Comparison of ENCODE assay signal across 17 cellular contexts in the genomic region with DNA sequence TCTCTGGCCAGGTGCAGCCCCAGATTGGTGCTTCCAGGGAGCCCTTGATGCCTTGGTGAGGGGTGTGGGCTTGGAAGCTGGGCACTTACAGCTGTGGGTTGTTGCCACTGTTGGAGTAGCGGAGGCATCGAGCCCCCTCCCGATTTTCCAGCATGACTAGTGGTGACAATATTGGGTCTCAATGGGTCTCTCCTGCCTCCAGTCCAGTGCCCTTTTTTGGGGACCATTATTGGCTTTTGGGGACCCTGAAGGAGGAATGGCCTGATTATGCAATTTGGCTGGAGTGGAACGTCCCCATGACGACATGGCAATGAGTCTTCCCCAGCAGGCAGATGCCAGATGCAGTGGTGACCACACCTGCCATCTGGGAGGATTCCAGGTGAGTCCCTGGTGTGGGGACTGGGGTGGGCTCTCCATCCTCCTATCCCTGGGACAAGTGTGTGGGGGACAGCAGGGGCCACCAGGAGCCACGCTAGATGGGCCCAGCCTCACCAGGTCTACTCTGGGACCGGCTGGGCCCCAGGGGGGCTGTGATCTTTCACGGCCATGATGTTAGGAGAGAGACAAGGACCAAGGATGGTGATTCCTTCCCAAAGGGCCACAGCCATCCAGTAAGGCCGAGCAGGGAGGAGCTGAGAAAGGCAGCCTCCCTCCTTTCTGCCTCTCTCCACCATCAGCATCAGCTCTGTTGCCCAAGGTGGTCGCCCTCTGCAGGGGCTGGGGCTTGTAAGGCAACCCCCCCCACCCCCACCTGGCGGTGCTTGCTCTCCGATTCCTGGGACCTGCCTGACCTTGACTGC.
DNase-seq lines count a peak whose midpoint lies in the region; ATAC-seq and TF ChIP-seq lines count a peak whose summit lies in the region.
"Had no signal": no experiment of that assay in that cellular context is flagged by ENCODE, and none has a peak within 500 bp of the region (broad histone marks: within the 10 kb centered on the region; RNA-seq: fewer than 3 reads in every experiment).

No MANE protein-coding gene starts in this region.

- H3F3A ChIP-seq in SK-N-SH (replicated peaks; ENCODE audit: insufficient read depth): no peaks in the 10 kb centered on the region

- intact Hi-C loops in left cardiac atrium (cut with DNase I) (loop anchor here in 1 of 2 donors (10.0 kb wide), 1 partner anchor 80 kb away; no protein-coding TSS in a partner anchor), sciatic nerve (cut with DNase I) (no loop called here)

- no peaks in the 10 kb centered on the region for H3K4me1 ChIP-seq in SK-N-SH (ENCODE audit: control insufficient read depth in 1 of 2, insufficient read depth in 2 of 2, low read depth in 1 of 2, low read length in 1 of 2)

- no peak overlapping the region for H3K4me3 ChIP-seq in SK-N-SH (ENCODE audit: low read depth in 2 of 2, low read length in 1 of 2)
- H3K4me3 ChIP-seq: GM23248, ovary, thoracic aorta had no signal

- CTCF ChIA-PET in SK-N-SH (lab: Yijun Ruan, JAX): interaction anchor here (3.5 kb wide), 1 partner anchor 12 kb away, joined by 14 read pairs; no protein-coding TSS in a partner anchor
- CTCF ChIA-PET in activated CD8-positive, alpha-beta memory T cell treated with anti-CD3 and anti-CD28 coated beads, Interleukin-2, amount 10 ng/mL, durations not matched to agents 7 days and 5 days (lab: Charles Lee): no interaction called here

- POLR2A ChIA-PET in SK-N-SH (lab: Yijun Ruan, JAX): no interaction called here

- no peak overlapping the region for H2AFZ ChIP-seq in SK-N-SH (ENCODE audit: low read depth)
- H2AFZ ChIP-seq: GM23248 had no signal

- ATAC-seq in SK-N-SH treated with all-trans-retinoic acid at 6 μM for 48 hours (no peak), left cardiac atrium (no peak), sciatic nerve (no peak)
- ATAC-seq in activated CD8-positive, alpha-beta memory T cell treated with anti-CD3 and anti-CD28 coated beads, Interleukin-2, amount 10 ng/mL, durations not matched to agents 7 days and 5 days: no peak
- ATAC-seq: activated naive CD4-positive, alpha-beta T cell treated with anti-CD3 and anti-CD28 coated beads, Interleukin-2, amount 50 U/mL, for 72 hours had no signal

- no peak overlapping the region for H3K9ac ChIP-seq in SK-N-SH
- H3K9ac ChIP-seq: GM23248 had no signal

- H3K27me3 Mint-ChIP-seq in activated CD8-positive, alpha-beta memory T cell treated with anti-CD3 and anti-CD28 coated beads, Interleukin-2, amount 10 ng/mL, durations not matched to agents 7 days and 5 days: no peaks in the 10 kb centered on the region

- peaks cover 26% of the 10 kb centered on the region for H3K27me3 ChIP-seq in SK-N-SH (ENCODE audit: insufficient read depth)
- H3K27me3 ChIP-seq: ovary had no signal

- no peaks in the 10 kb centered on the region for H4K20me1 ChIP-seq in SK-N-SH (ENCODE audit: insufficient read depth)

- no peaks in the 10 kb centered on the region for H3K79me2 ChIP-seq in SK-N-SH (ENCODE audit: insufficient read depth)

- H3K4me2 ChIP-seq in SK-N-SH: no peak overlapping the region

- TF ChIP-seq CTCF in SK-N-SH (IDR thresholded peaks at IDR 0.05) (no peak), GM20000 (IDR thresholded peaks at IDR 0.05; ENCODE audit: extremely low read depth, missing control alignments) (no peak)

- H3K9me3 ChIP-seq in SK-N-SH: no peaks in the 10 kb centered on the region

- no peak for TF ChIP-seq RAD21 in SK-N-SH (IDR thresholded peaks at IDR 0.05; ENCODE audit: low read length)

- 4% methylated on average over 12 of the region's 12 CpGs for WGBS in SK-N-SH (ENCODE audit: low lambda C conversion rate)

- no peaks in the 10 kb centered on the region for H3K9me3 Mint-ChIP-seq in activated CD8-positive, alpha-beta memory T cell treated with anti-CD3 and anti-CD28 coated beads, Interleukin-2, amount 10 ng/mL, durations not matched to agents 7 days and 5 days (ENCODE audit: low read depth)
- H3K9me3 Mint-ChIP-seq: activated naive CD4-positive, alpha-beta T cell treated with anti-CD3 and anti-CD28 coated beads, Interleukin-2, amount 50 U/mL, for 72 hours; CD4-positive, alpha-beta memory T cell had no signal

- TF ChIP-seq EP300 in SK-N-SH (IDR thresholded peaks at IDR 0.05; ENCODE audit: borderline replicate concordance in 1 of 2, low read depth in 1 of 2, low read length in 1 of 2): no peak

- no peak overlapping the region for H3K27ac ChIP-seq in SK-N-SH (ENCODE audit: low read depth in 2 of 2, low read length in 1 of 2)
- H3K27ac ChIP-seq: 22Rv1, GM23248, ovary, thoracic aorta had no signal

- DNase-seq in SK-N-SH: peak; percentile 26
- peak; percentile 61 for DNase-seq in GM20000 (ENCODE audit: low spot score)
- peak; percentile 23 for DNase-seq in left cardiac atrium
- peak; percentile 49 for DNase-seq in sciatic nerve (ENCODE audit: low spot score)
- no peak for DNase-seq in effector CD4-positive, alpha-beta T cell
- no peak for DNase-seq in NCI-H2081 treated with DMSO at 0.1 percent for 48 hours (lab: John Stamatoyannopoulos, UW)
- DNase-seq in activated CD8-positive, alpha-beta memory T cell treated with anti-CD3 and anti-CD28 coated beads, Interleukin-2, amount 10 ng/mL, durations not matched to agents 7 days and 5 days: no peak
- DNase-seq: central memory CD4-positive, alpha-beta T cell; GM23248; NCI-H1092 treated with DMSO at 0.1 percent for 48 hours; NCI-H446 treated with DMSO at 0.1 percent for 48 hours had no signal

- no peaks in the 10 kb centered on the region for H3K36me3 ChIP-seq in SK-N-SH (replicated peaks in 1 of 2; ENCODE audit: control insufficient read depth in 1 of 2, insufficient read depth in 2 of 2, low read length in 1 of 2)
- H3K36me3 ChIP-seq: ovary, thoracic aorta had no signal

- no peaks in the 10 kb centered on the region for H3K4me1 Mint-ChIP-seq in activated CD8-positive, alpha-beta memory T cell treated with anti-CD3 and anti-CD28 coated beads, Interleukin-2, amount 10 ng/mL, durations not matched to agents 7 days and 5 days
- H3K4me1 Mint-ChIP-seq: CD4-positive, alpha-beta memory T cell had no signal

- no peaks in the 10 kb centered on the region for H3K9me2 ChIP-seq in SK-N-SH

- no peak overlapping the region for H3K4me3 Mint-ChIP-seq in activated CD8-positive, alpha-beta memory T cell treated with anti-CD3 and anti-CD28 coated beads, Interleukin-2, amount 10 ng/mL, durations not matched to agents 7 days and 5 days
- H3K4me3 Mint-ChIP-seq: CD4-positive, alpha-beta memory T cell had no signal

- no peaks in the 10 kb centered on the region for H3K36me3 Mint-ChIP-seq in activated CD8-positive, alpha-beta memory T cell treated with anti-CD3 and anti-CD28 coated beads, Interleukin-2, amount 10 ng/mL, durations not matched to agents 7 days and 5 days
- H3K36me3 Mint-ChIP-seq: activated naive CD4-positive, alpha-beta T cell treated with anti-CD3 and anti-CD28 coated beads, Interleukin-2, amount 50 U/mL, for 72 hours; CD4-positive, alpha-beta memory T cell had no signal

- H3K27ac Mint-ChIP-seq in activated CD8-positive, alpha-beta memory T cell treated with anti-CD3 and anti-CD28 coated beads, Interleukin-2, amount 10 ng/mL, durations not matched to agents 7 days and 5 days: no peak overlapping the region
- H3K27ac Mint-ChIP-seq: activated naive CD4-positive, alpha-beta T cell treated with anti-CD3 and anti-CD28 coated beads, Interleukin-2, amount 50 U/mL, for 72 hours; CD4-positive, alpha-beta memory T cell had no signal

TF ChIP-seq in SK-N-SH, 30 proteins besides CTCF, POLR2A, EP300 and RAD21 (continues in another document):
- TF ChIP-seq TCF12 (IDR thresholded peaks at IDR 0.05) (no peak), MXI1 (IDR thresholded peaks at IDR 0.05; ENCODE audit: low read depth, low read length) (no peak)

TF ChIP-seq in SK-N-SH treated with all-trans-retinoic acid at 6 μM for 48 hours, 23 proteins besides CTCF, POLR2A, EP300 and RAD21 (continues in another document):
- TF ChIP-seq ARNTL (CRISPR knock-in tag; IDR thresholded peaks at IDR 0.05; ENCODE audit: borderline replicate concordance, low read depth) (no peak), ZFP3 (CRISPR knock-in tag; IDR thresholded peaks at IDR 0.05) (no peak), ZNF565 (CRISPR knock-in tag; conservative IDR thresholded peaks at IDR 0.05; ENCODE audit: low read depth) (no peak), ZNF8 (CRISPR knock-in tag; IDR thresholded peaks at IDR 0.05) (no peak), BACH2 (CRISPR knock-in tag; IDR thresholded peaks at IDR 0.05; ENCODE audit: borderline replicate concordance) (no peak), GLIS3 (CRISPR knock-in tag; IDR thresholded peaks at IDR 0.05) (no peak), RARB (CRISPR knock-in tag; IDR thresholded peaks at IDR 0.05) (no peak)
- TF ChIP-seq, protein P1, sequence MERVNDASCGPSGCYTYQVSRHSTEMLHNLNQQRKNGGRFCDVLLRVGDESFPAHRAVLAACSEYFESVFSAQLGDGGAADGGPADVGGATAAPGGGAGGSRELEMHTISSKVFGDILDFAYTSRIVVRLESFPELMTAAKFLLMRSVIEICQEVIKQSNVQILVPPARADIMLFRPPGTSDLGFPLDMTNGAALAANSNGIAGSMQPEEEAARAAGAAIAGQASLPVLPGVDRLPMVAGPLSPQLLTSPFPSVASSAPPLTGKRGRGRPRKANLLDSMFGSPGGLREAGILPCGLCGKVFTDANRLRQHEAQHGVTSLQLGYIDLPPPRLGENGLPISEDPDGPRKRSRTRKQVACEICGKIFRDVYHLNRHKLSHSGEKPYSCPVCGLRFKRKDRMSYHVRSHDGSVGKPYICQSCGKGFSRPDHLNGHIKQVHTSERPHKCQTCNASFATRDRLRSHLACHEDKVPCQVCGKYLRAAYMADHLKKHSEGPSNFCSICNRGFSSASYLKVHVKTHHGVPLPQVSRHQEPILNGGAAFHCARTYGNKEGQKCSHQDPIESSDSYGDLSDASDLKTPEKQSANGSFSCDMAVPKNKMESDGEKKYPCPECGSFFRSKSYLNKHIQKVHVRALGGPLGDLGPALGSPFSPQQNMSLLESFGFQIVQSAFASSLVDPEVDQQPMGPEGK (CRISPR knock-in tag; IDR thresholded peaks at IDR 0.05; ENCODE audit: borderline replicate concordance): no peak
- TF ChIP-seq, protein P2, sequence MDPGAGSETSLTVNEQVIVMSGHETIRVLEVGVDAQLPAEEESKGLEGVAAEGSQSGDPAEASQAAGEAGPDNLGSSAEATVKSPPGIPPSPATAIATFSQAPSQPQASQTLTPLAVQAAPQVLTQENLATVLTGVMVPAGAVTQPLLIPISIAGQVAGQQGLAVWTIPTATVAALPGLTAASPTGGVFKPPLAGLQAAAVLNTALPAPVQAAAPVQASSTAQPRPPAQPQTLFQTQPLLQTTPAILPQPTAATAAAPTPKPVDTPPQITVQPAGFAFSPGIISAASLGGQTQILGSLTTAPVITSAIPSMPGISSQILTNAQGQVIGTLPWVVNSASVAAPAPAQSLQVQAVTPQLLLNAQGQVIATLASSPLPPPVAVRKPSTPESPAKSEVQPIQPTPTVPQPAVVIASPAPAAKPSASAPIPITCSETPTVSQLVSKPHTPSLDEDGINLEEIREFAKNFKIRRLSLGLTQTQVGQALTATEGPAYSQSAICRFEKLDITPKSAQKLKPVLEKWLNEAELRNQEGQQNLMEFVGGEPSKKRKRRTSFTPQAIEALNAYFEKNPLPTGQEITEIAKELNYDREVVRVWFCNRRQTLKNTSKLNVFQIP (CRISPR knock-in tag; IDR thresholded peaks at IDR 0.05; ENCODE audit: borderline replicate concordance, low read depth): no peak

Comparison
In these comparisons a context has a peak if more than half of its experiments do, and no peak if none do; other contexts are left out.
1. DNase-seq: peak in SK-N-SH (single experiment), GM20000 (single experiment), left cardiac atrium (single experiment) and sciatic nerve (single experiment); none in effector CD4-positive, alpha-beta T cell (single experiment), NCI-H2081 treated with DMSO at 0.1 percent for 48 hours (single experiment) and activated CD8-positive, alpha-beta memory T cell treated with anti-CD3 and anti-CD28 coated beads, Interleukin-2, amount 10 ng/mL, durations not matched to agents 7 days and 5 days (single experiment).